1 cellular context compared by ENCODE assay signal in the genomic region with DNA sequence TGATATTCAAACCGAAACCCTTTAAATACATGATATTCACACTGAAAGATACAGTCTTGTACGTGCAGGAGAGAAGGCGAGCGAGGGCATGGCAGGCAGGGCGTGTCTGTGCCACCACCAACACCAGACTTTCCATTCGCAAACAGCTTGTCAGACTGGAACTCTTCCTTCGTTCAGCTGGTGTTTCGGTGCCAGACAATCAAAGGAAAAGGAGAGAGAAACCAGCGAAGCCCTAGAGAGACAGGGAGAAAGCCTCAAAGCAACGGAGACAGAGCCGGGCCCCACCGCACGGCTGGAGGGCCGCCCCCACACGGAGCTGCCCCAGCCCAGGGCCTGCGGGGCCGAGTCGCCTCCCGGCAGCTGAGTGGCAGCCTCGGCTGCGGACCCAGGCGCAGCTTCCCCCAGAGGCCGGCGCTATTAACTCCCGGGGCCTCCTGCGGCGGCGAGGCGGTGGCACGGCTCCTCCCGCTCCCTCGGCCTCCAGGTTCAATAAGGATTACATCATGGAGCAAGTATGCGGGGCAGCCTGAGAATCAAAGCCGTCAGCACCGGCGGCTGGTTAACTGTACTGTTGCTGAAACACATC.
A peak's percentile ranks its signal among the peaks of the same experiment; 100 is the strongest.
TF ChIP-seq lines count a peak whose summit lies in the region.

No MANE protein-coding gene starts in this region.

TF ChIP-seq in HEK293, 187 proteins besides CTCF, POLR2A, EP300 and RAD21 (continued from another document):
- TF ChIP-seq, protein P1, sequence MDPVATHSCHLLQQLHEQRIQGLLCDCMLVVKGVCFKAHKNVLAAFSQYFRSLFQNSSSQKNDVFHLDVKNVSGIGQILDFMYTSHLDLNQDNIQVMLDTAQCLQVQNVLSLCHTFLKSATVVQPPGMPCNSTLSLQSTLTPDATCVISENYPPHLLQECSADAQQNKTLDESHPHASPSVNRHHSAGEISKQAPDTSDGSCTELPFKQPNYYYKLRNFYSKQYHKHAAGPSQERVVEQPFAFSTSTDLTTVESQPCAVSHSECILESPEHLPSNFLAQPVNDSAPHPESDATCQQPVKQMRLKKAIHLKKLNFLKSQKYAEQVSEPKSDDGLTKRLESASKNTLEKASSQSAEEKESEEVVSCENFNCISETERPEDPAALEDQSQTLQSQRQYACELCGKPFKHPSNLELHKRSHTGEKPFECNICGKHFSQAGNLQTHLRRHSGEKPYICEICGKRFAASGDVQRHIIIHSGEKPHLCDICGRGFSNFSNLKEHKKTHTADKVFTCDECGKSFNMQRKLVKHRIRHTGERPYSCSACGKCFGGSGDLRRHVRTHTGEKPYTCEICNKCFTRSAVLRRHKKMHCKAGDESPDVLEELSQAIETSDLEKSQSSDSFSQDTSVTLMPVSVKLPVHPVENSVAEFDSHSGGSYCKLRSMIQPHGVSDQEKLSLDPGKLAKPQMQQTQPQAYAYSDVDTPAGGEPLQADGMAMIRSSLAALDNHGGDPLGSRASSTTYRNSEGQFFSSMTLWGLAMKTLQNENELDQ (tag by site-specific recombination; IDR thresholded peaks at IDR 0.05; ENCODE audit: low read depth) = no peak
- 0 out of 2 replicates have a peak, but pooled peaks have one; percentile 4 for TF ChIP-seq ZNF623 (tag by site-specific recombination; IDR thresholded peaks at IDR 0.05)
- TF ChIP-seq EGR2 (tag by site-specific recombination; IDR thresholded peaks at IDR 0.05; ENCODE audit: low read depth) = peak; percentile 63
- 0 out of 2 replicates have a peak, but pooled peaks have one; percentile 34 for TF ChIP-seq ZBTB48 (tag by site-specific recombination; IDR thresholded peaks at IDR 0.05)
- TF ChIP-seq, protein P2, sequence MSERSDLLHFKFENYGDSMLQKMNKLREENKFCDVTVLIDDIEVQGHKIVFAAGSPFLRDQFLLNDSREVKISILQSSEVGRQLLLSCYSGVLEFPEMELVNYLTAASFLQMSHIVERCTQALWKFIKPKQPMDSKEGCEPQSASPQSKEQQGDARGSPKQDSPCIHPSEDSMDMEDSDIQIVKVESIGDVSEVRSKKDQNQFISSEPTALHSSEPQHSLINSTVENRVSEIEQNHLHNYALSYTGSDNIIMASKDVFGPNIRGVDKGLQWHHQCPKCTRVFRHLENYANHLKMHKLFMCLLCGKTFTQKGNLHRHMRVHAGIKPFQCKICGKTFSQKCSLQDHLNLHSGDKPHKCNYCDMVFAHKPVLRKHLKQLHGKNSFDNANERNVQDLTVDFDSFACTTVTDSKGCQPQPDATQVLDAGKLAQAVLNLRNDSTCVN (tag by site-specific recombination; optimal IDR thresholded peaks at IDR 0.05) = peak; percentile 38
- TF ChIP-seq ZNF629 (tag by site-specific recombination; IDR thresholded peaks at IDR 0.05) = peak; percentile 73
- peak; percentile 52; the same call in 1 of the 2 replicates for TF ChIP-seq ZBTB17 (tag by site-specific recombination; IDR thresholded peaks at IDR 0.05)
